In genomic region chr1:183025782-183026774, GRCh38 we compare ENCODE assay signal across 9 cellular contexts. TPM values are rescaled to one million over a fixed set of nuclear protein-coding genes. Genes with fewer than 3 reads are reported as not detected.
A peak's percentile ranks its signal among the peaks of the same experiment; 100 is the strongest.
DNase-seq lines count a peak whose midpoint lies in the region; ATAC-seq and TF ChIP-seq lines count a peak whose summit lies in the region.
"Had no signal": no experiment of that assay in that cellular context is flagged by ENCODE, and none has a peak within 500 bp of the region (broad histone marks: within the 10 kb centered on the region; RNA-seq: fewer than 3 reads in every experiment).

No MANE protein-coding gene starts in this region.

- no peaks in the 10 kb centered on the region for H3K27me3 ChIP-seq in left ventricle myocardium inferior (ENCODE audit: low read depth)
- peaks cover 13% of the 10 kb centered on the region; the same call in 1 of the 2 replicates for H3K27me3 ChIP-seq in iPS-20b (ENCODE audit: insufficient read depth, low read length)
- H3K27me3 ChIP-seq in uterus: no peaks in the 10 kb centered on the region

- intact Hi-C loops in left ventricle myocardium inferior (cut with micrococcal nuclease) (no loop called here), Right ventricle myocardium superior (cut with DNase I) (loop anchor here (10.0 kb wide), 1 partner anchor 69 kb away; no protein-coding TSS in a partner anchor), uterus (cut with DNase I; ENCODE audit: low total_unique reads) (no loop called here)

- no peaks in the 10 kb centered on the region for H3K9me3 ChIP-seq in left ventricle myocardium inferior (replicated peaks)
- H3K9me3 ChIP-seq in SK-N-MC (ENCODE audit: low read depth, low read length): no peaks in the 10 kb centered on the region
- no peaks in the 10 kb centered on the region for H3K9me3 ChIP-seq in iPS-20b (ENCODE audit: insufficient read depth, low read depth, low read length)
- H3K9me3 ChIP-seq in uterus: no peaks in the 10 kb centered on the region

- TF ChIP-seq POLR2A in uterus (IDR thresholded peaks at IDR 0.05): no peak

- DNase-seq in left ventricle myocardium inferior: no peak
- no peak for DNase-seq in Right ventricle myocardium superior
- DNase-seq in SK-N-MC (ENCODE audit: low read depth, low spot score): no peak
- DNase-seq in uterus: no peak
- no peak for DNase-seq in activated CD8-positive, alpha-beta memory T cell treated with anti-CD3 and anti-CD28 coated beads for 24 hours
- no peak for DNase-seq in DMS153 treated with DMSO at 0.1 percent for 48 hours (lab: John Stamatoyannopoulos, UW; ENCODE audit: unreplicated experiment)
- DNase-seq in activated T-cell treated with anti-CD3 and anti-CD28 coated beads, Interleukin-2, amount 50 U/mL, for 1 hour: no peak
- DNase-seq: CD4-positive, alpha-beta T cell had no signal

- ATAC-seq in Right ventricle myocardium superior (ENCODE audit: poor library complexity): no peak

- TF ChIP-seq CTCF in left ventricle myocardium inferior (IDR thresholded peaks at IDR 0.05; ENCODE audit: borderline replicate concordance) (no peak), uterus (IDR thresholded peaks at IDR 0.05) (no peak)

- H3K36me3 ChIP-seq in left ventricle myocardium inferior (no peaks in the 10 kb centered on the region), SK-N-MC (ENCODE audit: insufficient read depth, low read length) (no peaks in the 10 kb centered on the region), iPS-20b (ENCODE audit: insufficient read depth, low read depth, low read length) (no peaks in the 10 kb centered on the region), uterus (no peaks in the 10 kb centered on the region)

- H3K9ac ChIP-seq in SK-N-MC (ENCODE audit: insufficient read length) (no peak overlapping the region), iPS-20b (ENCODE audit: low read depth, low read length) (no peak overlapping the region)

- H3K4me3 ChIP-seq in left ventricle myocardium inferior (peak overlapping the region; percentile 73), SK-N-MC (peak overlapping the region; percentile 82), iPS-20b (ENCODE audit: low read length) (peak overlapping the region; percentile 93), uterus (peak overlapping the region; percentile 90 to 98)

- H3K27ac ChIP-seq in left ventricle myocardium inferior (replicated peaks) (peak overlapping the region; percentile 98), SK-N-MC (no peak overlapping the region), iPS-20b (ENCODE audit: low read length) (no peak overlapping the region), uterus (peak overlapping the region; percentile 99 to 100)

- H3K4me1 ChIP-seq in left ventricle myocardium inferior: peaks cover 91% of the 10 kb centered on the region
- peaks cover 45% of the 10 kb centered on the region for H3K4me1 ChIP-seq in iPS-20b (ENCODE audit: insufficient read depth, low read length)
- no peaks in the 10 kb centered on the region for H3K4me1 ChIP-seq in uterus

RNA-seq across cellular contexts. Expression of gene LAMC1, which starts 2.9 kb away (rescaled TPM):
- total RNA-seq in left ventricle myocardium inferior (84.1 TPM), Right ventricle myocardium superior (87.5 TPM), uterus (100 to 1,000 TPM; 130 to 315 (median 214) TPM)
- total RNA-seq: CD4-positive, alpha-beta T cell had no signal

Comparison
In these comparisons a context has a peak if more than half of its experiments do, and no peak if none do; other contexts are left out.
1. H3K27ac ChIP-seq: peak in left ventricle myocardium inferior (single experiment) and uterus (2 of 2); none in SK-N-MC (single experiment) and iPS-20b (single experiment).
2. Peak in every context shown above with its lines, with median percentiles within 50 percentile points of each other: H3K4me3 ChIP-seq.